In the genomic region with DNA sequence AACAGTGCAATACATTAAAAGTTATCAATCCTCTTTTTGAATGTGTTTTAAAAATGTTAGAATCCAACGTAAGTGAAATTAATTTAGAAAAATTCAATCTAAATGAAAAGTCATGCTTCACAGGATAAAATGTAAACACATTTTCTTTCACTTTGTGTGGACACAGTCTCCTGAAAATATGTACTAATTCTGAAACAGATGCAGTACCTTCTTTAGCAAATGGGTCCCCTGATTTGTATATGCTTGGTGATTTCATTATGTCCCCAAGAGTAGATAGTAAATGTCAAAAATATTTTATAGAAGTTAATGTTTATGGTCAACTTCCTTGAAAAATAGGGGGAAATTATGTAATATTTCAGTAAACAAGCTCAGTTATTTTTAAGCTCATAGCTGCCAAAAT, we compare ENCODE assay signal across 25 cellular contexts. TPM values are rescaled to one million over a fixed set of nuclear protein-coding genes. Genes with fewer than 3 reads are reported as not detected.
A peak's percentile ranks its signal among the peaks of the same experiment; 100 is the strongest.
DNase-seq lines count a peak whose midpoint lies in the region; ATAC-seq and TF ChIP-seq lines count a peak whose summit lies in the region.
"Had no signal": no experiment of that assay in that cellular context is flagged by ENCODE, and none has a peak within 500 bp of the region (broad histone marks: within the 10 kb centered on the region; RNA-seq: fewer than 3 reads in every experiment).

No MANE protein-coding gene starts in this region.

- ATAC-seq in GM18511 (IDR thresholded peaks at IDR 0.05; ENCODE audit: unreplicated experiment): peak; percentile 75
- ATAC-seq in GM21529 (IDR thresholded peaks at IDR 0.05; ENCODE audit: unreplicated experiment): peak; percentile 67
- peak; percentile 68 for ATAC-seq in HG02885 (IDR thresholded peaks at IDR 0.05; ENCODE audit: poor library complexity, unreplicated experiment)
- ATAC-seq in GM21360 (IDR thresholded peaks at IDR 0.05; ENCODE audit: unreplicated experiment): no peak
- no peak for ATAC-seq in activated CD4-positive, alpha-beta T cell treated with anti-CD3 and anti-CD28 coated beads for 36 hours
- ATAC-seq in GM21526 (IDR thresholded peaks at IDR 0.05; ENCODE audit: low FRiP score, unreplicated experiment): no peak
- ATAC-seq: gastroesophageal sphincter; naive thymus-derived CD8-positive, alpha-beta T cell; sciatic nerve had no signal

- H3K27ac Mint-ChIP-seq in activated CD4-positive, alpha-beta T cell treated with anti-CD3 and anti-CD28 coated beads for 36 hours: no peak overlapping the region
- H3K27ac Mint-ChIP-seq: activated naive CD8-positive, alpha-beta T cell; CD4-positive, CD25-positive, alpha-beta regulatory T cell; naive thymus-derived CD8-positive, alpha-beta T cell had no signal

- no peak overlapping the region for H3K4me3 ChIP-seq in OCI-LY1 (ENCODE audit: low read depth, low read length, poor library complexity, severe bottlenecking)
- H3K4me3 ChIP-seq: gastroesophageal sphincter, prostate gland, tibial artery, vagina had no signal

- TF ChIP-seq CTCF in OCI-LY1 (IDR thresholded peaks at IDR 0.05; ENCODE audit: low read length): no peak

- no peaks in the 10 kb centered on the region for H3K27me3 ChIP-seq in OCI-LY1 (ENCODE audit: insufficient read depth, low read length)
- H3K27me3 ChIP-seq: gastroesophageal sphincter, tibial artery, vagina had no signal

- H3K79me2 ChIP-seq in OCI-LY1 (ENCODE audit: insufficient read depth, low read length): peaks cover 74% of the 10 kb centered on the region

- POLR2A ChIA-PET in activated CD4-positive, alpha-beta T cell treated with anti-CD3 and anti-CD28 coated beads for 36 hours (lab: Charles Lee): no interaction called here

- H3K9me2 ChIP-seq in OCI-LY1 (ENCODE audit: low read depth, low read length): no peaks in the 10 kb centered on the region

- H3K9me3 Mint-ChIP-seq in activated CD4-positive, alpha-beta T cell treated with anti-CD3 and anti-CD28 coated beads for 36 hours (ENCODE audit: low read depth): no peaks in the 10 kb centered on the region
- H3K9me3 Mint-ChIP-seq: CD4-positive, CD25-positive, alpha-beta regulatory T cell; naive thymus-derived CD8-positive, alpha-beta T cell had no signal

- CTCF ChIA-PET in activated CD4-positive, alpha-beta T cell treated with anti-CD3 and anti-CD28 coated beads for 36 hours (lab: Charles Lee): interaction anchor here (0.6 kb wide), 1 partner anchor 24 kb away, joined by 3 read pairs; no protein-coding TSS in a partner anchor

- no peak for DNase-seq in AG20443 (ENCODE audit: low spot score)
- no peak for DNase-seq in activated CD4-positive, alpha-beta T cell treated with anti-CD3 and anti-CD28 coated beads for 36 hours
- DNase-seq: activated CD4-positive, alpha-beta T cell treated with anti-CD3 and anti-CD28 coated beads for 4 hours; activated T-cell treated with anti-CD3 and anti-CD28 coated beads for 4 hours; CD4-positive, CD25-positive, alpha-beta regulatory T cell; DND-41; hippocampal formation; naive thymus-derived CD8-positive, alpha-beta T cell; NCI-H2107; occipital lobe; SIG-M5; stimulated activated CD4-positive, alpha-beta T cell treated with anti-CD3 and anti-CD28 coated beads, Interleukin-4, amount 100 ng/mL, for 24 hours; tibial artery had no signal

- H2AFZ ChIP-seq in OCI-LY1 (ENCODE audit: low read length): no peak overlapping the region

- H4K20me1 ChIP-seq in OCI-LY1 (ENCODE audit: insufficient read depth, low read length): no peaks in the 10 kb centered on the region

- intact Hi-C loops in activated CD4-positive, alpha-beta T cell treated with anti-CD3 and anti-CD28 coated beads for 36 hours (cut with DNase I, micrococcal nuclease): no loop called here

- H3K36me3 Mint-ChIP-seq in activated CD4-positive, alpha-beta T cell treated with anti-CD3 and anti-CD28 coated beads for 36 hours (ENCODE audit: low read depth): peaks cover 6% of the 10 kb centered on the region
- H3K36me3 Mint-ChIP-seq: naive thymus-derived CD8-positive, alpha-beta T cell had no signal

- H3F3A ChIP-seq in OCI-LY1 (ENCODE audit: insufficient read depth, low read length): no peaks in the 10 kb centered on the region

- H3K4me2 ChIP-seq in OCI-LY1 (ENCODE audit: low read length): peak overlapping the region; percentile 34; the same call in 1 of the 2 replicates

- H3K9me3 ChIP-seq in OCI-LY1 (ENCODE audit: low read length): no peaks in the 10 kb centered on the region
- H3K9me3 ChIP-seq: gastroesophageal sphincter, prostate gland, tibial artery, vagina had no signal

- H3K36me3 ChIP-seq in OCI-LY1 (ENCODE audit: insufficient read depth, low read length): peaks cover 44% of the 10 kb centered on the region
- H3K36me3 ChIP-seq: gastroesophageal sphincter, prostate gland, tibial artery, vagina had no signal

- H3K27ac ChIP-seq in OCI-LY1 (ENCODE audit: low read depth, low read length, poor library complexity, severe bottlenecking): peak overlapping the region; percentile 51
- H3K27ac ChIP-seq: gastroesophageal sphincter, prostate gland, tibial artery, vagina, VCaP had no signal

- no peaks in the 10 kb centered on the region for H3K27me3 Mint-ChIP-seq in activated CD4-positive, alpha-beta T cell treated with anti-CD3 and anti-CD28 coated beads for 36 hours
- H3K27me3 Mint-ChIP-seq: activated naive CD8-positive, alpha-beta T cell; CD4-positive, CD25-positive, alpha-beta regulatory T cell; naive thymus-derived CD8-positive, alpha-beta T cell had no signal

- no peak overlapping the region for H3K4me3 Mint-ChIP-seq in activated CD4-positive, alpha-beta T cell treated with anti-CD3 and anti-CD28 coated beads for 36 hours
- H3K4me3 Mint-ChIP-seq: activated naive CD8-positive, alpha-beta T cell; CD4-positive, CD25-positive, alpha-beta regulatory T cell; naive thymus-derived CD8-positive, alpha-beta T cell had no signal

- H3K9ac ChIP-seq in OCI-LY1 (ENCODE audit: low read length): peak overlapping the region; percentile 22; the same call in 1 of the 2 replicates

- peaks cover 78% of the 10 kb centered on the region for H3K4me1 ChIP-seq in OCI-LY1 (ENCODE audit: insufficient read depth, low read length, severe bottlenecking)
- H3K4me1 ChIP-seq: vagina had no signal

- H3K4me1 Mint-ChIP-seq in activated CD4-positive, alpha-beta T cell treated with anti-CD3 and anti-CD28 coated beads for 36 hours: no peaks in the 10 kb centered on the region

RNA-seq across cellular contexts. Expression of gene FOXP1, which starts 28.9 kb away (rescaled TPM):
- total RNA-seq in activated CD4-positive, alpha-beta T cell treated with anti-CD3 and anti-CD28 coated beads for 36 hours: 100 to 1,000 TPM; 108 to 153 TPM

Comparison
In these comparisons a context has a peak if more than half of its experiments do, and no peak if none do; other contexts are left out.
1. ATAC-seq: peak in GM18511 (single experiment), GM21529 (single experiment) and HG02885 (single experiment); none in GM21360 (single experiment), activated CD4-positive, alpha-beta T cell treated with anti-CD3 and anti-CD28 coated beads for 36 hours (single experiment) and GM21526 (single experiment).